Comparison of ENCODE assay signal across 8 cellular contexts in genomic region chr20:19205999-19206398, GRCh38. TPM values are rescaled to one million over a fixed set of nuclear protein-coding genes. Genes with fewer than 3 reads are reported as not detected.
DNase-seq lines count a peak whose midpoint lies in the region; ATAC-seq, FAIRE-seq and TF ChIP-seq lines count a peak whose summit lies in the region.

No MANE protein-coding gene starts in this region.

- no peaks in the 10 kb centered on the region for H3K23me2 ChIP-seq in H1 (ENCODE audit: low read depth, low read length)

- 0 out of 2 replicates have a peak overlapping the region, but pooled peaks have one; percentile 73 for H2BK5ac ChIP-seq in H1 (ENCODE audit: low read depth, low read length)

- H3K4me3 ChIP-seq in H1 (ENCODE audit: extremely low read depth in 1 of 4, insufficient read depth in 2 of 4, low read depth in 3 of 4, low read length in 4 of 4), result no peak overlapping the region

- H2AFZ ChIP-seq in H1 (ENCODE audit: low read length), result no peak overlapping the region

- H3K27ac ChIP-seq in C4-2B (no peak overlapping the region), H1 (ENCODE audit: low read depth, low read length) (no peak overlapping the region)

- H3K79me2 ChIP-seq in H1 (ENCODE audit: control insufficient read depth in 1 of 2, insufficient read depth in 2 of 2, low read length in 2 of 2), result no peaks in the 10 kb centered on the region

- H4K91ac ChIP-seq in H1 (replicated peaks; ENCODE audit: insufficient read length, low read length), result no peak overlapping the region

- no peaks in the 10 kb centered on the region for H3K36me3 ChIP-seq in H1 (ENCODE audit: control insufficient read depth in 2 of 4, insufficient read depth in 4 of 4, low read length in 3 of 4)

- no peak overlapping the region for H3K23ac ChIP-seq in H1 (ENCODE audit: insufficient read length)

- CTCF ChIA-PET in H1 (lab: Charles Lee; ENCODE audit: partially characterized antibody), result interaction anchor here (0.6 to 5.2 kb wide), 38 partner anchors 8 to 573 kb away, joined by 3 to 66 read pairs (median 4); no protein-coding TSS in a partner anchor

- H2BK20ac ChIP-seq in H1 (ENCODE audit: low read length), result peak overlapping the region; percentile 74; the same call in 1 of the 2 replicates

- peak; percentile 96 for FAIRE-seq in H1 (lab: Jason Lieb, UNC)

- no peak overlapping the region for H2BK120ac ChIP-seq in H1 (replicated peaks; ENCODE audit: low read depth, low read length)

- POLR2A ChIA-PET in H1 (lab: Charles Lee; ENCODE audit: partially characterized antibody), result no interaction called here

- H4K20me1 ChIP-seq in H1 (replicated peaks in 1 of 2; ENCODE audit: control insufficient read depth in 1 of 2, insufficient read depth in 2 of 2, low read length in 2 of 2), result no peaks in the 10 kb centered on the region

- H3K4me1 ChIP-seq in H1 (replicated peaks in 1 of 4; ENCODE audit: control insufficient read depth in 3 of 4, insufficient read depth in 4 of 4, low read length in 3 of 4), result peaks cover 9 to 26% (median 14%) of the 10 kb centered on the region in 4 experiments

- no peak overlapping the region for H3K4me2 ChIP-seq in H1 (ENCODE audit: insufficient read depth in 1 of 2, low read depth in 2 of 2, low read length in 2 of 2)

- no peak overlapping the region for H2AK5ac ChIP-seq in H1 (ENCODE audit: low read depth, low read length)

- peak; percentile 89 to 93 for TF ChIP-seq RAD21 in H1 (IDR thresholded peaks at IDR 0.05 in 1 of 2, conservative IDR thresholded peaks at IDR 0.05 in 1 of 2; ENCODE audit: low read depth in 2 of 2, low read length in 2 of 2)

- no peak overlapping the region for H4K5ac ChIP-seq in H1 (ENCODE audit: insufficient read length, low read depth, low read length)

- H3K79me1 ChIP-seq in H1 (ENCODE audit: low read depth, low read length), result no peaks in the 10 kb centered on the region

- H3K14ac ChIP-seq in H1 (ENCODE audit: insufficient read length), result no peak overlapping the region

- H3K9ac ChIP-seq in H1 (replicated peaks in 1 of 4; ENCODE audit: extremely low read depth in 1 of 4, low read depth in 3 of 4, low read length in 3 of 4), result no peak overlapping the region

- DNase-seq in NCI-H2171 treated with DMSO at 0.1 percent for 48 hours (lab: John Stamatoyannopoulos, UW) (peak; percentile 53), H1 (ENCODE audit: low read depth in 1 of 2, low spot score in 2 of 2) (peak in 1 of 2 experiments; percentile 98), midbrain (lab: John Stamatoyannopoulos, UW) (peak; percentile 51), putamen (ENCODE audit: low spot score) (no peak)
- DNase-seq in activated CD4-positive, alpha-beta T cell treated with anti-CD3 and anti-CD28 coated beads for 24 hours (ENCODE audit: low read depth in 2 of 2), result peak; percentile 38 to 64
- DNase-seq in stimulated activated CD8-positive, alpha-beta memory T cell treated with anti-CD3 and anti-CD28 coated beads, Interleukin-7, amount 100 ng/mL, for 1 hour (ENCODE audit: low read depth in 2 of 2), result peak; percentile 30 to 41

- H3K4ac ChIP-seq in H1 (replicated peaks; ENCODE audit: insufficient read length, low read depth, low read length), result no peak overlapping the region

- H2BK12ac ChIP-seq in H1 (ENCODE audit: low read depth, low read length), result peak overlapping the region; percentile 41; the same call in 1 of the 2 replicates

- WGBS in H1 (ENCODE audit: extremely low coverage in 1 of 2, insufficient coverage in 1 of 2, insufficient read length in 1 of 2, insufficient replicate concordance in 2 of 2, low coverage in 1 of 2, low lambda C conversion rate in 2 of 2, missing lambda C conversion rate in 1 of 2), 2 experiments, result 18% methylated on average over 8 of the region's 8 CpGs; no CpG with 5 or more reads in 1 of the 2 experiments

- H4K8ac ChIP-seq in H1 (ENCODE audit: extremely low read depth, insufficient read depth, low read length), result no peak overlapping the region

- TF ChIP-seq POLR2A in H1 (IDR thresholded peaks at IDR 0.05; ENCODE audit: control extremely low read depth in 1 of 2, low read depth in 2 of 2, low read length in 2 of 2), result no peak

- peak overlapping the region; percentile 11; the same call in 1 of the 2 replicates for H2BK15ac ChIP-seq in H1 (ENCODE audit: low read length)

- peaks cover 0 to 2% (median 0%) of the 10 kb centered on the region in 4 experiments; a peak in 2 of 7 replicates for H3K27me3 ChIP-seq in H1 (replicated peaks in 1 of 4; ENCODE audit: control insufficient read depth in 3 of 4, extremely low read depth in 1 of 4, insufficient read depth in 3 of 4, low read length in 3 of 4)

- H3K9me3 ChIP-seq in H1 (ENCODE audit: insufficient read depth in 2 of 2, low read depth in 1 of 2, low read length in 1 of 2), result no peaks in the 10 kb centered on the region

- peak; percentile 64 for ATAC-seq in GM21515 (IDR thresholded peaks at IDR 0.05; ENCODE audit: unreplicated experiment)

- H3K56ac ChIP-seq in H1 (replicated peaks; ENCODE audit: insufficient read length, low read depth, low read length), result no peak overlapping the region

- TF ChIP-seq CTCF in C4-2B (conservative IDR thresholded peaks at IDR 0.05), result peak; percentile 91
- TF ChIP-seq CTCF in H1 (IDR thresholded peaks at IDR 0.05; ENCODE audit: control extremely low read depth in 1 of 3, insufficient read depth in 1 of 3, low read depth in 1 of 3, low read length in 3 of 3), result peak; percentile 89 to 93 (median 89)

- no peak for TF ChIP-seq EP300 in H1 (IDR thresholded peaks at IDR 0.05; ENCODE audit: borderline replicate concordance in 1 of 2, low read depth in 2 of 2, low read length in 2 of 2)

- peak overlapping the region; percentile 42 for H3K18ac ChIP-seq in H1 (ENCODE audit: extremely low read depth, low read length)

TF ChIP-seq in H1, 55 proteins besides CTCF, POLR2A, EP300 and RAD21:
- 0 out of 2 replicates have a peak, but pooled peaks have one; percentile 33 for TF ChIP-seq CHD2 (IDR thresholded peaks at IDR 0.05; ENCODE audit: low read length)
- no peak for TF ChIP-seq EGR1 (IDR thresholded peaks at IDR 0.05; ENCODE audit: borderline replicate concordance, low read depth, low read length)
- no peak for TF ChIP-seq TBP (IDR thresholded peaks at IDR 0.05; ENCODE audit: low read depth, low read length)
TF ChIP-seq in H1: peak in this region for 1.

RNA-seq across cellular contexts. Expression of gene SLC24A3, which starts 6.4 kb away (rescaled TPM):
- total RNA-seq in H1 (2021; fragmentation: NEBNext Ultra II Directional; extraction: Animal tissue kit (Norgen Biotek cat#: 25700)), result 6.2 and 6.3 TPM in 2 replicates
- polyA plus RNA-seq in H1 (2011; rRNA removed), result 3.7 and 4.5 TPM in 2 replicates
- polyA plus RNA-seq in H1 (2011; cell fraction: cytosol; rRNA removed), result 2.8 TPM
- 4.0 TPM for polyA plus RNA-seq in H1 (2011; cell fraction: nucleus; rRNA removed)
- polyA plus RNA-seq in H1 (2012, experiment 1 of 2), result 5.1 to 5.5 TPM (median 5.3 TPM) in 4 replicates
- 2.7 TPM for polyA plus RNA-seq in H1 (2012, experiment 2 of 2)
- polyA plus RNA-seq in H1 (2013, experiment 1 of 2), result 3.0 TPM
- polyA plus RNA-seq in H1 (2013, experiment 2 of 2), result 3.2 TPM
- polyA minus RNA-seq in H1 (2011; rRNA and poly(A)+ RNA removed), result 4.7 and 6.2 TPM in 2 replicates
- 1.8 TPM for polyA minus RNA-seq in H1 (2011; cell fraction: cytosol; rRNA and poly(A)+ RNA removed)
- 3.4 TPM for polyA minus RNA-seq in H1 (2011; cell fraction: nucleus; rRNA and poly(A)+ RNA removed)
